ENCODE assay signal across 16 cellular contexts in the genomic region with DNA sequence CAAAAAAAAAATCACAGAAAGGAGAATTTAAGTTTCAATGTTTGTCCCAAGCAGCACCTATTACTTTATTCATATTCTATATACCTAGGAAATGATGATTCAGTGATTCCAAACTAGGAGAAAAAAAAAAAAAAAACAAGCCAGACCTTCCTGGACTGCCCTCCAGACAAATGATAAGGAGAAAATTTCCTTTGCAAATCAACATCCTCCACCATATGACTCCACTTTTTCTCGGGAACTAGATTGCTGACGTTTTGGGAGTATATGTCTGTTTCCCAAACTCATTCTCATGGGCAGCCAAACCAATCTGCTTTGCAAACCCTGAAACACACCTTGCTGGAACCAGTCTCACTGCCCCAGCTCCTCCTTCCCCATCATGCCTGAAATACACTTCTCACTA. TPM values are rescaled to one million over a fixed set of nuclear protein-coding genes. Genes with fewer than 3 reads are reported as not detected.
"Had no signal": no experiment of that assay in that cellular context is flagged by ENCODE, and none has a peak within 500 bp of the region (broad histone marks: within the 10 kb centered on the region; RNA-seq: fewer than 3 reads in every experiment).

No MANE protein-coding gene starts in this region.

- H3K9ac ChIP-seq: neural progenitor cell had no signal

- H3K27me3 Mint-ChIP-seq: activated CD4-positive, alpha-beta memory T cell treated with anti-CD3 and anti-CD28 coated beads for 36 hours had no signal

- H3K27ac Mint-ChIP-seq: activated CD4-positive, alpha-beta memory T cell treated with anti-CD3 and anti-CD28 coated beads for 36 hours; activated T-cell treated with anti-CD3 and anti-CD28 coated beads, Interleukin-2, amount 50 U/mL, for 72 hours; neural progenitor cell; T-helper 2 cell treated with Interferon-gamma antibody and Interleukin-4, amounts not matched to agents 5 μg/mL and 100 μg/mL, for 36 hours had no signal

- H3K4me2 ChIP-seq: neural progenitor cell had no signal

- FAIRE-seq: pancreas had no signal

- H3K27me3 ChIP-seq: ascending aorta, cardiac muscle cell, gastroesophageal sphincter, left lung, neural progenitor cell, pancreas, thyroid gland, uterus had no signal

- H2AFZ ChIP-seq: neural progenitor cell had no signal

- H3K27ac ChIP-seq: ascending aorta, cardiac muscle cell, gastroesophageal sphincter, left lung, neural progenitor cell, pancreas, skin epidermis, uterus had no signal

- H3K36me3 ChIP-seq: ascending aorta, cardiac muscle cell, gastroesophageal sphincter, left lung, neural progenitor cell, pancreas, thyroid gland, uterus had no signal

- H3K4me1 Mint-ChIP-seq: neural progenitor cell had no signal

- DNase-seq: activated CD4-positive, alpha-beta memory T cell treated with anti-CD3 and anti-CD28 coated beads for 36 hours; activated T-cell treated with anti-CD3 and anti-CD28 coated beads, Interleukin-2, amount 50 U/mL, for 72 hours; effector CD4-positive, alpha-beta T cell; islet precursor cell; left lung; mesenchymal stem cell; pancreas; retina; thyroid gland; uterus had no signal

- H3K4me3 Mint-ChIP-seq: activated CD4-positive, alpha-beta memory T cell treated with anti-CD3 and anti-CD28 coated beads for 36 hours; activated T-cell treated with anti-CD3 and anti-CD28 coated beads, Interleukin-2, amount 50 U/mL, for 72 hours; neural progenitor cell; T-helper 2 cell treated with Interferon-gamma antibody and Interleukin-4, amounts not matched to agents 5 μg/mL and 100 μg/mL, for 36 hours had no signal

- H3K9me3 ChIP-seq: ascending aorta, gastroesophageal sphincter, left lung, pancreas, thyroid gland, uterus had no signal

- H3K4me3 ChIP-seq: ascending aorta, cardiac muscle cell, gastroesophageal sphincter, left lung, neural progenitor cell, pancreas, skin epidermis, thyroid gland, uterus had no signal

- H3K36me3 Mint-ChIP-seq: activated CD4-positive, alpha-beta memory T cell treated with anti-CD3 and anti-CD28 coated beads for 36 hours had no signal

- H3K4me1 ChIP-seq: ascending aorta, left lung, neural progenitor cell, uterus had no signal

- H3K9me3 Mint-ChIP-seq: activated CD4-positive, alpha-beta memory T cell treated with anti-CD3 and anti-CD28 coated beads for 36 hours; activated T-cell treated with anti-CD3 and anti-CD28 coated beads, Interleukin-2, amount 50 U/mL, for 72 hours; neural progenitor cell; T-helper 2 cell treated with Interferon-gamma antibody and Interleukin-4, amounts not matched to agents 5 μg/mL and 100 μg/mL, for 36 hours had no signal

RNA-seq across cellular contexts. Expression of a gene that starts 16.8 kb away (rescaled TPM):
- total RNA-seq: ascending aorta, cardiac muscle cell had no signal
